8 cellular contexts compared by ENCODE assay signal in genomic region chr5:132147663-132148062, GRCh38.
"Had no signal": no experiment of that assay in that cellular context is flagged by ENCODE, and none has a peak within 500 bp of the region (broad histone marks: within the 10 kb centered on the region; RNA-seq: fewer than 3 reads in every experiment).

No MANE protein-coding gene starts in this region.

- H2AFZ ChIP-seq: GM23338 had no signal

- FAIRE-seq: H1, H54, HepG2 had no signal

- H3K4me2 ChIP-seq: GM23338 had no signal

- ATAC-seq: GM23338, HepG2 had no signal

- DNase-seq: H9, HCEC 1CT, HFFc6 had no signal

- H3K27ac ChIP-seq: HL-60 had no signal

- H3K4me3 ChIP-seq: GM23338 had no signal
